8 cellular contexts compared by ENCODE assay signal in the genomic region with DNA sequence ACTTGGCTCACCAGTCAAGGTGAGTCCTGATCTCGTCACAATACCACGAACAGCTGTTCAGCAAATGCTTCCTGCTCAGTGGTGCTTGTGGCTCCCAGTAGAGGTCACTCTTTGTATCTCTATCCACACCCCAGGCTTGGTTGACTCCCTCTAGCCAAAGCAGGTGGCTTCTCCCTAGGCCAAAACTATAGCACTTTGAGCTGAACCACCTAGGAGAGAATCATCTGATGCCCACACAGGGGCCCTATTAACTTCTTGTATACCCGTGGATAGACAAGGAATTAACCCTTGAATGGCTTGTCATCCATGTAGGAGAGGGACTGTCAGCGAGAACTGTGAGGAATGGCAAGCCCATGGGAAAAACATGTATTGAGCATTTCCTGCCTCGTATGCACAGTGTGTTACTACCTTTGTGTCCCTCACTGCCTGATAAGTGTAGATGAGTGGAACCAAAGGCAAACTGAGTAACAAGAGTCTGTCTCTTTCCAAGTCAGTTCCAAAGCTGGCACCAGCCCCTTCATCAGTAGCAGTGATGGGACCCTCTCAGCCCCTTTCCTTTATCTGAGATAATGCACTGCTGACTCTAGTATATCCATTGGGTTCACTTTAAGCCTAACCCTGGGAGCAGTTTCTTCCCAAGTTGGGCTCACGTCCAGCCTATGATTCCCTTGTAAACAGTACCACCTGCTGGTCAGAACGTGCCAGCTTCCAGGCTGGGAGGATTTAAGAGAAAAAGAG. TPM values are rescaled to one million over a fixed set of nuclear protein-coding genes. Genes with fewer than 3 reads are reported as not detected.
DNase-seq lines count a peak whose midpoint lies in the region; ATAC-seq and TF ChIP-seq lines count a peak whose summit lies in the region.

No MANE protein-coding gene starts in this region.

- DNase-seq in COR-L47 (lab: John Stamatoyannopoulos, UW) (peak; percentile 66), NCI-H128 (lab: John Stamatoyannopoulos, UW; ENCODE audit: unreplicated experiment) (peak; percentile 78), T follicular helper cell (ENCODE audit: low read depth) (peak; percentile 34), ascending aorta (ENCODE audit: low spot score in 2 of 2) (peak in 1 of 2 donors; percentile 84), right cardiac atrium (peak; percentile 48 to 83 (median 77)), retinal pigment epithelial cell (ENCODE audit: low read depth) (peak; percentile 49)

- H3K4me3 ChIP-seq in ascending aorta (no peak overlapping the region), right cardiac atrium (ENCODE audit: low read length) (no peak overlapping the region), retinal pigment epithelial cell (ENCODE audit: low read length) (no peak overlapping the region)

- H3K27ac ChIP-seq in ascending aorta, result no peak overlapping the region
- no peak overlapping the region for H3K27ac ChIP-seq in right cardiac atrium (ENCODE audit: low read length)

- peak; percentile 62 for ATAC-seq in GM21825 (IDR thresholded peaks at IDR 0.05; ENCODE audit: unreplicated experiment)
- ATAC-seq in right cardiac atrium, result peak; percentile 79 to 85
- ATAC-seq in HG02970 (IDR thresholded peaks at IDR 0.05; ENCODE audit: low FRiP score, unreplicated experiment), result no peak

- TF ChIP-seq CTCF in ascending aorta (IDR thresholded peaks at IDR 0.05) (peak; percentile 83 to 89 (median 84)), retinal pigment epithelial cell (conservative IDR thresholded peaks at IDR 0.05; ENCODE audit: low read depth, low read length) (peak; percentile 89)

- H3K27me3 ChIP-seq in ascending aorta (no peaks in the 10 kb centered on the region), right cardiac atrium (ENCODE audit: control insufficient read depth, insufficient read depth) (no peaks in the 10 kb centered on the region)

- H3K9me3 ChIP-seq in ascending aorta, result no peaks in the 10 kb centered on the region
- H3K9me3 ChIP-seq in right cardiac atrium (ENCODE audit: control insufficient read depth, low read length), result no peaks in the 10 kb centered on the region

- H3K4me1 ChIP-seq in ascending aorta (peaks cover 6 to 11% of the 10 kb centered on the region in 2 donors), right cardiac atrium (ENCODE audit: control insufficient read depth, insufficient read depth, low read length) (peaks cover 12% of the 10 kb centered on the region)

- intact Hi-C loops in ascending aorta (cut with DNase I) (loop anchor here (1.0 to 2.0 kb wide), 4 partner anchors 60 to 207 kb away; a partner anchor contains a TSS), right cardiac atrium (cut with DNase I) (loop anchor here (2.0 to 10.0 kb wide), 5 partner anchors 137 to 275 kb away; no protein-coding TSS in a partner anchor)

- WGBS in right cardiac atrium, result 18% methylated on average over 7 of the region's 7 CpGs

- peaks cover 5 to 21% of the 10 kb centered on the region in 2 donors for H3K36me3 ChIP-seq in ascending aorta

RNA-seq across cellular contexts. Expression of a gene that starts 42.5 kb away (rescaled TPM):
- total RNA-seq in ascending aorta, result 19.3 TPM
- total RNA-seq in right cardiac atrium, result 10 to 100 TPM; 36.0 to 46.9 (median 39.5) TPM
- 37.3 TPM for polyA plus RNA-seq in right cardiac atrium
